ENCODE assay signal across 17 cellular contexts in the genomic region with DNA sequence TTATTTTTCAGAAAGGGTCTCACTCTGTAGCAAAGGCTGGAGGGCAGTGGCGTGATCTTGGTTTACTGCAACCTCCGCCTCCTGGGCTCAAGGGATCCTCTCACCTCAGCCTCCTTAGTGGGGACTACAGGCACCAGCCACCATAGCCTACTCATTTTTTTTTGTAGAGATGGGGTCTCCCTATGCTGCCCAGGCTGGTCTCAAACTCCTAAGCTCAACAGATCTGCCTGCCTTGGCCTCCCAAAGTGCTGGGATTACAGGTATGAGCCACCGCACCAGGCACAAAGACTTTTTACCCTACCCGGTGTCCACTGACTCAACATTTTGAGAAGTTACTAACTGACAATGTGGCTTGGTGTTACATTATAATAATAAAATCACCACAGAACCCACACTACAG.
"Had no signal": no experiment of that assay in that cellular context is flagged by ENCODE, and none has a peak within 500 bp of the region (broad histone marks: within the 10 kb centered on the region; RNA-seq: fewer than 3 reads in every experiment).

No MANE protein-coding gene starts in this region.

- ATAC-seq: activated naive CD4-positive, alpha-beta T cell treated with anti-CD3 and anti-CD28 coated beads, Interleukin-2, amount 50 U/mL, for 72 hours; body of pancreas; effector memory CD8-positive, alpha-beta T cell; gastroesophageal sphincter; left ventricle myocardium superior; pancreas; upper lobe of right lung had no signal

- H3K4me3 Mint-ChIP-seq: central memory CD8-positive, alpha-beta T cell; stimulated activated naive CD8-positive, alpha-beta T cell treated with anti-CD3 and anti-CD28 coated beads, Interleukin-15, Interleukin-2, amounts not matched to agents 100 ng/mL and 50 ng/mL, for 24 hours had no signal

- H3K27ac ChIP-seq: body of pancreas, gastroesophageal sphincter, pancreas, upper lobe of right lung had no signal

- H3K4me3 ChIP-seq: body of pancreas, gastroesophageal sphincter, pancreas, upper lobe of right lung had no signal

- H3K9me3 Mint-ChIP-seq: activated naive CD4-positive, alpha-beta T cell treated with anti-CD3 and anti-CD28 coated beads, Interleukin-2, amount 50 U/mL, for 72 hours; central memory CD8-positive, alpha-beta T cell; effector memory CD8-positive, alpha-beta T cell; stimulated activated naive CD8-positive, alpha-beta T cell treated with anti-CD3 and anti-CD28 coated beads, Interleukin-15, Interleukin-2, amounts not matched to agents 100 ng/mL and 50 ng/mL, for 24 hours had no signal

- DNase-seq: activated CD4-positive, alpha-beta T cell treated with anti-CD3 and anti-CD28 coated beads, Interleukin-2, amount 50 U/mL, for 1 hour; activated CD4-positive, CD25-positive, alpha-beta regulatory T cell; amniotic stem cell; body of pancreas; effector memory CD8-positive, alpha-beta T cell; kidney; left ventricle myocardium superior; mesendoderm; stimulated activated CD4-positive, alpha-beta T cell treated with anti-CD3 and anti-CD28 coated beads, Interleukin-4, amount 100 ng/mL, for 1 hour; stimulated activated CD8-positive, alpha-beta memory T cell treated with anti-CD3 and anti-CD28 coated beads, Interleukin-4, amount 100 ng/mL, for 48 hours; T-helper 1 cell; upper lobe of right lung had no signal

- H3K27ac Mint-ChIP-seq: stimulated activated naive CD8-positive, alpha-beta T cell treated with anti-CD3 and anti-CD28 coated beads, Interleukin-15, Interleukin-2, amounts not matched to agents 100 ng/mL and 50 ng/mL, for 24 hours had no signal

- H3K27me3 ChIP-seq: body of pancreas, gastroesophageal sphincter, pancreas, upper lobe of right lung had no signal

- H3K27me3 Mint-ChIP-seq: central memory CD8-positive, alpha-beta T cell; effector memory CD8-positive, alpha-beta T cell; stimulated activated naive CD8-positive, alpha-beta T cell treated with anti-CD3 and anti-CD28 coated beads, Interleukin-15, Interleukin-2, amounts not matched to agents 100 ng/mL and 50 ng/mL, for 24 hours had no signal
